13 cellular contexts compared by ENCODE assay signal in the genomic region with DNA sequence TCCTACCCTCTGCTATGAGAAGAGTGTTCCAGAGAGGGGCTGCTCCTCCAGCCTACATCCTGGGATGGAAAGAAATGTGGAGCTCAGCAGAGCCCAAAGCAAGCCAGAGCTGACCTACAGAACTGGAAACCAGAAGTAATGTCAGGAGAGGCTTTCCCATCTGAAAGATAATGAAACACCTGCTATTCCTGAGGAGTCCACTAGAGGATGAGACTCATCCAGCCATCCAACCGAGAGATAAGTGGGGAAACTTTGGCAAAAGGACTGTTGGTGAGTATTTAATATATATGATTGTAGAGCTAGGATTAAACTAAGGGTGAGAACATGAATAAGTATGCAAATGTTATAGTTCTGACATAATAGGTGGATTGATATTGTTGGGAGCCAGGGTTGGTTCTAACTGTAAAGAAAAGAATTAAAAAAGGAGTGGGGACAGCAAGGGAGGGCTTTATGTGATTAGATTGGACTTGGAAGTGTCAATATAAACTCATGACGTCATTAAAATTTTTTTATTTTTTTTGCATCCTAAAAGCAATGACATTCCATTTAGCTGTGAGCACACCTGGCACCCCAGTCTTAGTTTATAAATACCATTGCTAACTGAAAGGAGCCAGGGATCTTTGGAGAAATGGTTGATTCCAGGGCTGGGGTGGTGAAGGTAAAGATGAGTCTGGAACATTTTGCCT.
DNase-seq lines count a peak whose midpoint lies in the region; ATAC-seq and TF ChIP-seq lines count a peak whose summit lies in the region.
"Had no signal": no experiment of that assay in that cellular context is flagged by ENCODE, and none has a peak within 500 bp of the region (broad histone marks: within the 10 kb centered on the region; RNA-seq: fewer than 3 reads in every experiment).

No MANE protein-coding gene starts in this region.

- intact Hi-C loops in MCF 10A (cut with micrococcal nuclease) = no loop called here
- intact Hi-C loops in breast epithelium (cut with DNase I; ENCODE audit: low total_unique reads) = no loop called here
- intact Hi-C loops in OCI-LY7 (cut with micrococcal nuclease; ENCODE audit: unreplicated experiment) = no loop called here

- H3K4me3 ChIP-seq in breast epithelium (no peak overlapping the region), OCI-LY7 (ENCODE audit: low read depth, low read length, poor library complexity, severe bottlenecking) (no peak overlapping the region), fibroblast of mammary gland (ENCODE audit: control insufficient read depth, low read depth, low read length) (no peak overlapping the region)
- H3K4me3 ChIP-seq: BLaER1 treated with 17β-estradiol and CSF1 and Interleukin-3, amounts not matched to agents 10 nM and 100 nM; upper lobe of left lung had no signal

- no peaks in the 10 kb centered on the region for H3K9me2 ChIP-seq in OCI-LY7 (ENCODE audit: insufficient read depth, low read length)

- BruUV-seq in MCF 10A (replicated peaks; lab: Mats Ljungman, UMichigan) = no TSS peak
- no TSS peak for BruUV-seq in OCI-LY7 (replicated peaks; lab: Mats Ljungman, UMichigan)

- POLR2A ChIA-PET in MCF 10A (lab: Yijun Ruan, JAX) (interaction anchor here (1.0 kb wide), 1 partner anchor 35 kb away, joined by 3 read pairs; no protein-coding TSS in a partner anchor), OCI-LY7 (lab: Charles Lee) (no interaction called here)

- H3K36me3 Mint-ChIP-seq in MCF 10A (ENCODE audit: insufficient read depth, unreplicated experiment) = no peaks in the 10 kb centered on the region
- no peaks in the 10 kb centered on the region for H3K36me3 Mint-ChIP-seq in type B pancreatic cell

- H3K79me2 ChIP-seq in OCI-LY7 (ENCODE audit: insufficient read depth, low read depth, low read length) = no peaks in the 10 kb centered on the region

- CTCF ChIA-PET in MCF 10A (lab: Yijun Ruan, JAX) = interaction anchor here (0.6 to 3.7 kb wide), 10 partner anchors 9 to 643 kb away, joined by 3 to 22 read pairs (median 4); no protein-coding TSS in a partner anchor
- CTCF ChIA-PET in OCI-LY7 (lab: Charles Lee; ENCODE audit: unreplicated experiment) = no interaction called here

- H3K4me1 Mint-ChIP-seq in MCF 10A (ENCODE audit: insufficient read depth, unreplicated experiment) = no peaks in the 10 kb centered on the region
- H3K4me1 Mint-ChIP-seq in type B pancreatic cell (ENCODE audit: unreplicated experiment) = peaks cover 25% of the 10 kb centered on the region
- H3K4me1 Mint-ChIP-seq: activated T-helper 17 cell treated with anti-CD3 and anti-CD28 coated beads, Interleukin-2, amount 50 U/mL, for 72 hours had no signal

- no peak overlapping the region for H3K4me2 ChIP-seq in OCI-LY7 (ENCODE audit: low read length)
- H3K4me2 ChIP-seq: BLaER1 treated with 17β-estradiol and CSF1 and Interleukin-3, amounts not matched to agents 10 nM and 100 nM had no signal

- no peaks in the 10 kb centered on the region for H3K9me3 Mint-ChIP-seq in MCF 10A (ENCODE audit: unreplicated experiment)
- H3K9me3 Mint-ChIP-seq in type B pancreatic cell = no peaks in the 10 kb centered on the region
- H3K9me3 Mint-ChIP-seq: activated T-helper 17 cell treated with anti-CD3 and anti-CD28 coated beads, Interleukin-2, amount 50 U/mL, for 72 hours had no signal

- peak; percentile 36 for TF ChIP-seq CTCF in MCF 10A (IDR thresholded peaks at IDR 0.05; ENCODE audit: unreplicated experiment)
- no peak for TF ChIP-seq CTCF in breast epithelium (IDR thresholded peaks at IDR 0.05)
- TF ChIP-seq CTCF in OCI-LY7 (conservative IDR thresholded peaks at IDR 0.05; ENCODE audit: low read length) = peak; percentile 67
- peak; percentile 76 for TF ChIP-seq CTCF in fibroblast of mammary gland (conservative IDR thresholded peaks at IDR 0.05; ENCODE audit: control insufficient read depth, insufficient read depth, low read depth, low read length)
- TF ChIP-seq CTCF in type B pancreatic cell (conservative IDR thresholded peaks at IDR 0.05) = peak; percentile 70

- H3K36me3 ChIP-seq in breast epithelium (no peaks in the 10 kb centered on the region), OCI-LY7 (ENCODE audit: insufficient read depth, low read length) (no peaks in the 10 kb centered on the region)
- H3K36me3 ChIP-seq: BLaER1 treated with 17β-estradiol and CSF1 and Interleukin-3, amounts not matched to agents 10 nM and 100 nM; upper lobe of left lung had no signal

- peaks cover 20% of the 10 kb centered on the region for H3K27me3 Mint-ChIP-seq in MCF 10A (ENCODE audit: insufficient read depth, unreplicated experiment)
- H3K27me3 Mint-ChIP-seq in type B pancreatic cell = peaks cover 27% of the 10 kb centered on the region

- no peaks in the 10 kb centered on the region for H3K9me3 ChIP-seq in breast epithelium
- H3K9me3 ChIP-seq in OCI-LY7 (ENCODE audit: low read length) = no peaks in the 10 kb centered on the region
- H3K9me3 ChIP-seq: BLaER1 treated with 17β-estradiol and CSF1 and Interleukin-3, amounts not matched to agents 10 nM and 100 nM; upper lobe of left lung had no signal

- peaks cover 0 to 6% of the 10 kb centered on the region in 2 donors for H3K27me3 ChIP-seq in breast epithelium
- H3K27me3 ChIP-seq: BLaER1 treated with 17β-estradiol and CSF1 and Interleukin-3, amounts not matched to agents 10 nM and 100 nM; upper lobe of left lung had no signal

- DNase-seq in MCF 10A (ENCODE audit: unreplicated experiment) = peak; percentile 28
- DNase-seq in breast epithelium (ENCODE audit: low spot score in 2 of 2) = no peak
- no peak for DNase-seq in OCI-LY7 (ENCODE audit: low spot score)
- no peak for DNase-seq in fibroblast of mammary gland (ENCODE audit: low read depth)
- DNase-seq in type B pancreatic cell (ENCODE audit: extremely low spot score, unreplicated experiment) = no peak
- DNase-seq in GDM1 (lab: John Stamatoyannopoulos, UW) = no peak
- DNase-seq: erythroblast, NCI-H1092, upper lobe of left lung had no signal

- no peak for TF ChIP-seq POLR2A in breast epithelium (IDR thresholded peaks at IDR 0.05)

- H3K4me1 ChIP-seq in breast epithelium = no peaks in the 10 kb centered on the region
- no peaks in the 10 kb centered on the region for H3K4me1 ChIP-seq in OCI-LY7 (ENCODE audit: insufficient read depth, low read length, poor library complexity, severe bottlenecking)
- H3K4me1 ChIP-seq: upper lobe of left lung had no signal

- no peak overlapping the region for H3K27ac ChIP-seq in breast epithelium
- no peak overlapping the region for H3K27ac ChIP-seq in OCI-LY7 (ENCODE audit: low read depth, low read length, poor library complexity, severe bottlenecking)
- H3K27ac ChIP-seq: BLaER1 treated with 17β-estradiol and CSF1 and Interleukin-3, amounts not matched to agents 10 nM and 100 nM had no signal

- no peak overlapping the region for H2AFZ ChIP-seq in OCI-LY7 (ENCODE audit: low read length)

- H3K4me3 Mint-ChIP-seq in MCF 10A (ENCODE audit: unreplicated experiment) (no peak overlapping the region), type B pancreatic cell (no peak overlapping the region)
- H3K4me3 Mint-ChIP-seq: activated T-helper 17 cell treated with anti-CD3 and anti-CD28 coated beads, Interleukin-2, amount 50 U/mL, for 72 hours had no signal

- ATAC-seq in GM21360 (IDR thresholded peaks at IDR 0.05; ENCODE audit: unreplicated experiment) (no peak), HG02678 (IDR thresholded peaks at IDR 0.05; ENCODE audit: unreplicated experiment) (no peak)
- ATAC-seq: activated T-helper 17 cell treated with anti-CD3 and anti-CD28 coated beads, Interleukin-2, amount 50 U/mL, for 72 hours had no signal

- H4K20me1 ChIP-seq in OCI-LY7 (ENCODE audit: insufficient read depth, low read length) = no peaks in the 10 kb centered on the region
- H4K20me1 ChIP-seq: BLaER1 treated with 17β-estradiol and CSF1 and Interleukin-3, amounts not matched to agents 10 nM and 100 nM had no signal

- no peak overlapping the region for H3K27ac Mint-ChIP-seq in MCF 10A (ENCODE audit: low read depth, unreplicated experiment)
- no peak overlapping the region for H3K27ac Mint-ChIP-seq in type B pancreatic cell
- H3K27ac Mint-ChIP-seq: activated T-helper 17 cell treated with anti-CD3 and anti-CD28 coated beads, Interleukin-2, amount 50 U/mL, for 72 hours had no signal

Comparison
In these comparisons a context has a peak if more than half of its experiments do, and no peak if none do; other contexts are left out.
1. CTCF ChIP-seq: peak in MCF 10A (single experiment), OCI-LY7 (single experiment), fibroblast of mammary gland (single experiment) and type B pancreatic cell (single experiment); none in breast epithelium (0 of 3).